1 cellular context compared by ENCODE assay signal in the genomic region with DNA sequence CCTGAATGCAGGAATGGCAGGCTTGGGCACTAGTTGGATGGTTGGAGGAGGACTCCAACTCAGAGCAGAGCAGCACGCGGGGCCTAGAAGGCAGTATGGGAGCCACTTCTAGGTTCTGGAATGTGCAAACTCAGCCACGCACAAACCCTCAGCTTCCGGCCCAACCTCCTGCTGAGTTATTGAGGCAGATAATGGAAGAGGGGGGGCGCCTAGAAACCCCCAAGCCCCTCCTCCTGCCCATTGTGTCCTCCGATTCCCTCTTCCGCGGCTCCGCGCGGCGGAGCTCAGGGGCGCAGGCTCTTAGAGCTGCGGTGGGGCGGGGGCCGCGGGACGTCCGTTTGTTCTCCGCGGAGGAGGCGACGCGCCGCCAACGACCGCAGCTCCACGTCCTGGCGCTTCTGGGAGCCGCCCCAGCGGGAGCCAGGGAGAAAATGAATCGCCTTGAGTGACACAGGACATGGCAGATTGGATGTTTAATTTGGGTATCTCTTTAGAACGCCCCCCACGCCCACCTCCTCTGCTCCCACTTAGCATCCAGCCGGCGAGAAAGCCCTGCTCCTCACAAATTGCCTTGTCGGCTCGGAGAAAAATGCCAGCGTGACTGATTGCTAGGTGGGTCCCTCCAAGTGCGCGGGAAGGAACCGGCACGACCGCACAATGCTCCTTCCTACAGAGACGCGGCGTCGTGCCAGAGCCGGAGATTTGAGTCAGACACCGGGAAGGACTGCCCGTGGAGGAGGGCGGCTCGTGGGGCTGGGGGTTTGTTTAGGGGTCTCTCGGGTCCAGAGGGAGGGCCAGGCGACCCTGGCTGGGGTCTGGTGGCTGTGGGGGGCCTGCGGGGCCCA.
TF ChIP-seq lines count a peak whose summit lies in the region.

No MANE protein-coding gene starts in this region.

TF ChIP-seq in K562, 482 proteins besides CTCF, POLR2A, EP300 and RAD21 (continued from another document and continues in another):
- TF ChIP-seq ZBTB12 (CRISPR knock-in tag; IDR thresholded peaks at IDR 0.05) (no peak), SMC3 (conservative IDR thresholded peaks at IDR 0.05; ENCODE audit: insufficient read depth, low read depth, low read length) (no peak), NR0B1 (IDR thresholded peaks at IDR 0.05; ENCODE audit: partially characterized antibody) (no peak), USF2 (CRISPR knock-in tag; IDR thresholded peaks at IDR 0.05) (no peak), BDP1 (IDR thresholded peaks at IDR 0.05; ENCODE audit: insufficient read depth, insufficient read length) (no peak), NEUROD1 (IDR thresholded peaks at IDR 0.05; ENCODE audit: borderline replicate concordance, low read depth, low read length, partially characterized antibody) (no peak), SIN3B (IDR thresholded peaks at IDR 0.05; ENCODE audit: low read depth) (no peak), E2F4 (CRISPR knock-in tag; IDR thresholded peaks at IDR 0.05; ENCODE audit: low read depth) (no peak), OTX1 (CRISPR knock-in tag; IDR thresholded peaks at IDR 0.05) (no peak), HDAC3 (IDR thresholded peaks at IDR 0.05; ENCODE audit: borderline replicate concordance, partially characterized antibody) (no peak), FOSL1 (tag; conservative IDR thresholded peaks at IDR 0.05) (no peak), ID3 (CRISPR knock-in tag; IDR thresholded peaks at IDR 0.05) (no peak), ID3 (tag; IDR thresholded peaks at IDR 0.05) (no peak), NFXL1 (CRISPR knock-in tag; IDR thresholded peaks at IDR 0.05) (no peak), CBX1 (IDR thresholded peaks at IDR 0.05; ENCODE audit: low read depth) (no peak), GATAD2A (IDR thresholded peaks at IDR 0.05) (no peak), ZNF778 (CRISPR knock-in tag; IDR thresholded peaks at IDR 0.05) (no peak), POLR3G (IDR thresholded peaks at IDR 0.05; ENCODE audit: extremely low read depth, insufficient read length, insufficient replicate concordance) (no peak), PHB (CRISPR knock-in tag; IDR thresholded peaks at IDR 0.05) (no peak), E2F5 (CRISPR knock-in tag; IDR thresholded peaks at IDR 0.05) (peak; percentile 71; the same call in 1 of the 2 replicates), PRPF4 (IDR thresholded peaks at IDR 0.05; ENCODE audit: insufficient read depth, low read depth, low read length, poor library complexity, severe bottlenecking) (no peak), ZNF217 (CRISPR knock-in tag; IDR thresholded peaks at IDR 0.05) (no peak), MCM2 (IDR thresholded peaks at IDR 0.05; ENCODE audit: low read depth) (no peak), ETV1 (tag; conservative IDR thresholded peaks at IDR 0.05; ENCODE audit: low read depth) (peak; percentile 91), MECOM (CRISPR knock-in tag; IDR thresholded peaks at IDR 0.05) (no peak), MCM5 (IDR thresholded peaks at IDR 0.05; ENCODE audit: low read depth) (no peak), ZNF764 (CRISPR knock-in tag; IDR thresholded peaks at IDR 0.05; ENCODE audit: low read depth) (no peak), ZNF644 (tag; IDR thresholded peaks at IDR 0.05; ENCODE audit: low read depth) (0 out of 2 replicates have a peak, but pooled peaks have one; percentile 50), ZEB2 (IDR thresholded peaks at IDR 0.05) (no peak), MBD2 (IDR thresholded peaks at IDR 0.05; ENCODE audit: borderline replicate concordance, low read depth) (no peak; the same call in 1 of the 2 replicates), ZHX1 (conservative IDR thresholded peaks at IDR 0.05; ENCODE audit: low read length) (no peak), ZNF740 (CRISPR knock-in tag; IDR thresholded peaks at IDR 0.05) (peak; percentile 73; the same call in 1 of the 2 replicates), ZNF740 (tag; IDR thresholded peaks at IDR 0.05) (peak in 1 of 2 experiments; percentile 80; a peak in 2 of 4 replicates)
- TF ChIP-seq, protein P1, sequence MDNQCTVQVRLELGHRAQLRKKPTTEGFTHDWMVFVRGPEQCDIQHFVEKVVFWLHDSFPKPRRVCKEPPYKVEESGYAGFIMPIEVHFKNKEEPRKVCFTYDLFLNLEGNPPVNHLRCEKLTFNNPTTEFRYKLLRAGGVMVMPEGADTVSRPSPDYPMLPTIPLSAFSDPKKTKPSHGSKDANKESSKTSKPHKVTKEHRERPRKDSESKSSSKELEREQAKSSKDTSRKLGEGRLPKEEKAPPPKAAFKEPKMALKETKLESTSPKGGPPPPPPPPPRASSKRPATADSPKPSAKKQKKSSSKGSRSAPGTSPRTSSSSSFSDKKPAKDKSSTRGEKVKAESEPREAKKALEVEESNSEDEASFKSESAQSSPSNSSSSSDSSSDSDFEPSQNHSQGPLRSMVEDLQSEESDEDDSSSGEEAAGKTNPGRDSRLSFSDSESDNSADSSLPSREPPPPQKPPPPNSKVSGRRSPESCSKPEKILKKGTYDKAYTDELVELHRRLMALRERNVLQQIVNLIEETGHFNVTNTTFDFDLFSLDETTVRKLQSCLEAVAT (IDR thresholded peaks at IDR 0.05), result 0 out of 4 replicates have a peak, but pooled peaks of 1 of the 2 experiments have one; percentile 15
- TF ChIP-seq, protein P2, sequence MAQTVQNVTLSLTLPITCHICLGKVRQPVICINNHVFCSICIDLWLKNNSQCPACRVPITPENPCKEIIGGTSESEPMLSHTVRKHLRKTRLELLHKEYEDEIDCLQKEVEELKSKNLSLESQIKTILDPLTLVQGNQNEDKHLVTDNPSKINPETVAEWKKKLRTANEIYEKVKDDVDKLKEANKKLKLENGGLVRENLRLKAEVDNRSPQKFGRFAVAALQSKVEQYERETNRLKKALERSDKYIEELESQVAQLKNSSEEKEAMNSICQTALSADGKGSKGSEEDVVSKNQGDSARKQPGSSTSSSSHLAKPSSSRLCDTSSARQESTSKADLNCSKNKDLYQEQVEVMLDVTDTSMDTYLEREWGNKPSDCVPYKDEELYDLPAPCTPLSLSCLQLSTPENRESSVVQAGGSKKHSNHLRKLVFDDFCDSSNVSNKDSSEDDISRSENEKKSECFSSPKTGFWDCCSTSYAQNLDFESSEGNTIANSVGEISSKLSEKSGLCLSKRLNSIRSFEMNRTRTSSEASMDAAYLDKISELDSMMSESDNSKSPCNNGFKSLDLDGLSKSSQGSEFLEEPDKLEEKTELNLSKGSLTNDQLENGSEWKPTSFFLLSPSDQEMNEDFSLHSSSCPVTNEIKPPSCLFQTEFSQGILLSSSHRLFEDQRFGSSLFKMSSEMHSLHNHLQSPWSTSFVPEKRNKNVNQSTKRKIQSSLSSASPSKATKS (CRISPR knock-in tag; IDR thresholded peaks at IDR 0.05), result no peak
- TF ChIP-seq, protein P3, sequence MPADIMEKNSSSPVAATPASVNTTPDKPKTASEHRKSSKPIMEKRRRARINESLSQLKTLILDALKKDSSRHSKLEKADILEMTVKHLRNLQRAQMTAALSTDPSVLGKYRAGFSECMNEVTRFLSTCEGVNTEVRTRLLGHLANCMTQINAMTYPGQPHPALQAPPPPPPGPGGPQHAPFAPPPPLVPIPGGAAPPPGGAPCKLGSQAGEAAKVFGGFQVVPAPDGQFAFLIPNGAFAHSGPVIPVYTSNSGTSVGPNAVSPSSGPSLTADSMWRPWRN (IDR thresholded peaks at IDR 0.05; ENCODE audit: low read depth), result peak; percentile 46; the same call in 1 of the 2 replicates
- TF ChIP-seq, protein P4, sequence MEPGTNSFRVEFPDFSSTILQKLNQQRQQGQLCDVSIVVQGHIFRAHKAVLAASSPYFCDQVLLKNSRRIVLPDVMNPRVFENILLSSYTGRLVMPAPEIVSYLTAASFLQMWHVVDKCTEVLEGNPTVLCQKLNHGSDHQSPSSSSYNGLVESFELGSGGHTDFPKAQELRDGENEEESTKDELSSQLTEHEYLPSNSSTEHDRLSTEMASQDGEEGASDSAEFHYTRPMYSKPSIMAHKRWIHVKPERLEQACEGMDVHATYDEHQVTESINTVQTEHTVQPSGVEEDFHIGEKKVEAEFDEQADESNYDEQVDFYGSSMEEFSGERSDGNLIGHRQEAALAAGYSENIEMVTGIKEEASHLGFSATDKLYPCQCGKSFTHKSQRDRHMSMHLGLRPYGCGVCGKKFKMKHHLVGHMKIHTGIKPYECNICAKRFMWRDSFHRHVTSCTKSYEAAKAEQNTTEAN (CRISPR knock-in tag; IDR thresholded peaks at IDR 0.05), result no peak; the same call in 1 of the 2 replicates
- TF ChIP-seq, protein P5, sequence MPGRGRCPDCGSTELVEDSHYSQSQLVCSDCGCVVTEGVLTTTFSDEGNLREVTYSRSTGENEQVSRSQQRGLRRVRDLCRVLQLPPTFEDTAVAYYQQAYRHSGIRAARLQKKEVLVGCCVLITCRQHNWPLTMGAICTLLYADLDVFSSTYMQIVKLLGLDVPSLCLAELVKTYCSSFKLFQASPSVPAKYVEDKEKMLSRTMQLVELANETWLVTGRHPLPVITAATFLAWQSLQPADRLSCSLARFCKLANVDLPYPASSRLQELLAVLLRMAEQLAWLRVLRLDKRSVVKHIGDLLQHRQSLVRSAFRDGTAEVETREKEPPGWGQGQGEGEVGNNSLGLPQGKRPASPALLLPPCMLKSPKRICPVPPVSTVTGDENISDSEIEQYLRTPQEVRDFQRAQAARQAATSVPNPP (IDR thresholded peaks at IDR 0.05; ENCODE audit: borderline replicate concordance, insufficient read depth, insufficient read length), result no peak
